ENCODE assay signal across 8 cellular contexts in genomic region chr4:37889849-37890500, GRCh38. TPM values are rescaled to one million over a fixed set of nuclear protein-coding genes. Genes with fewer than 3 reads are reported as not detected.
DNase-seq lines count a peak whose midpoint lies in the region; ATAC-seq, FAIRE-seq and TF ChIP-seq lines count a peak whose summit lies in the region.

No MANE protein-coding gene starts in this region.

- TF ChIP-seq POLR2A in body of pancreas (IDR thresholded peaks at IDR 0.05) (no peak), spleen (IDR thresholded peaks at IDR 0.05) (no peak)

- H3K9me3 ChIP-seq in body of pancreas: no peaks in the 10 kb centered on the region
- no peaks in the 10 kb centered on the region for H3K9me3 ChIP-seq in keratinocyte (ENCODE audit: control insufficient read depth, low read depth, low read length)
- H3K9me3 ChIP-seq in spleen: no peaks in the 10 kb centered on the region

- no peaks in the 10 kb centered on the region for H3K79me2 ChIP-seq in keratinocyte (ENCODE audit: control insufficient read depth, insufficient read depth, low read length)

- H3K4me1 ChIP-seq in body of pancreas (peaks cover 23% of the 10 kb centered on the region), keratinocyte (ENCODE audit: control insufficient read depth, extremely low read depth, insufficient read depth, low read length) (no peaks in the 10 kb centered on the region), spleen (peaks cover 10 to 62% (median 36%) of the 10 kb centered on the region in 6 donors)

- FAIRE-seq in keratinocyte (lab: Jason Lieb, UNC): no peak

- no peaks in the 10 kb centered on the region for H3K36me3 ChIP-seq in body of pancreas (replicated peaks in 1 of 2; ENCODE audit: insufficient read depth in 1 of 2, low read depth in 2 of 2)
- no peaks in the 10 kb centered on the region for H3K36me3 ChIP-seq in keratinocyte (ENCODE audit: control insufficient read depth in 2 of 2, extremely low read depth in 1 of 2, insufficient read depth in 2 of 2, low read length in 2 of 2)
- peaks cover 0 to 3% (median 0%) of the 10 kb centered on the region in 6 donors for H3K36me3 ChIP-seq in spleen

- peak overlapping the region; percentile 64 for H3K4me2 ChIP-seq in keratinocyte (ENCODE audit: control insufficient read depth, extremely low read depth, insufficient read depth, low read depth, low read length)

- ATAC-seq in body of pancreas: peak; percentile 7
- ATAC-seq in GM18498 (IDR thresholded peaks at IDR 0.05; ENCODE audit: unreplicated experiment): no peak
- no peak for ATAC-seq in GM21390 (IDR thresholded peaks at IDR 0.05; ENCODE audit: unreplicated experiment)
- ATAC-seq in GM19463 (IDR thresholded peaks at IDR 0.05; ENCODE audit: unreplicated experiment): no peak

- 28 to 34% methylated on average over 26 to 36 of the region's 37 CpGs for WGBS in body of pancreas, 2 donors
- 38 to 50% (median 47%) methylated on average over 37 of the region's 37 CpGs for WGBS in spleen, 5 donors

- peak overlapping the region in 1 of 4 donors; percentile 70 for H3K27ac ChIP-seq in body of pancreas
- no peak overlapping the region for H3K27ac ChIP-seq in keratinocyte (ENCODE audit: control insufficient read depth, insufficient read depth, low read length)
- peak overlapping the region; percentile 71 to 97 (median 94) for H3K27ac ChIP-seq in spleen

- dilution Hi-C loops in keratinocyte (cut with MboI; ENCODE audit: extremely low pct_ligation_motif_present, low sequenced_read_pairs): no loop called here

- intact Hi-C loops in body of pancreas (cut with DNase I): no loop called here
- intact Hi-C loops in spleen (cut with DNase I; ENCODE audit: low total_unique reads): loop anchor here (10.0 kb wide), 1 partner anchor 135 kb away; no protein-coding TSS in a partner anchor

- H3K4me3 ChIP-seq in body of pancreas (no peak overlapping the region), keratinocyte (ENCODE audit: control insufficient read depth in 2 of 3, extremely low read depth in 1 of 3, insufficient read depth in 2 of 3, low read depth in 1 of 3, low read length in 3 of 3) (peak overlapping the region in 1 of 3 experiments; percentile 62), spleen (peak overlapping the region; percentile 67 to 98 (median 92))

- TF ChIP-seq CTCF in body of pancreas (IDR thresholded peaks at IDR 0.05) (no peak), keratinocyte (optimal IDR thresholded peaks at IDR 0.05 in 1 of 3, IDR thresholded peaks at IDR 0.05 in 1 of 3, conservative IDR thresholded peaks at IDR 0.05 in 1 of 3; ENCODE audit: extremely low read depth in 1 of 3, insufficient read depth in 2 of 3, low read length in 3 of 3) (no peak), spleen (IDR thresholded peaks at IDR 0.05 in 8 of 11, conservative IDR thresholded peaks at IDR 0.05 in 3 of 11) (no peak)

- H3K27me3 ChIP-seq in body of pancreas (peaks cover 0 to 3% of the 10 kb centered on the region in 2 donors), keratinocyte (ENCODE audit: control insufficient read depth, extremely low read depth, insufficient read depth, low read length) (peaks cover 46% of the 10 kb centered on the region), spleen (replicated peaks in 1 of 7) (no peaks in the 10 kb centered on the region)

- no peak overlapping the region for H3K9ac ChIP-seq in keratinocyte (ENCODE audit: control insufficient read depth, extremely low read depth, insufficient read depth, low read length)

- no peaks in the 10 kb centered on the region for H4K20me1 ChIP-seq in keratinocyte (ENCODE audit: control insufficient read depth, extremely low read depth, insufficient read depth, low read length)

- H3K9me1 ChIP-seq in keratinocyte (ENCODE audit: control insufficient read depth, extremely low read depth, insufficient read depth, low read length): no peaks in the 10 kb centered on the region

- DNase-seq in NCI-H2227 (lab: John Stamatoyannopoulos, UW; ENCODE audit: unreplicated experiment) (peak; percentile 15), NCI-H2227 treated with DMSO at 0.1 percent for 48 hours (lab: John Stamatoyannopoulos, UW) (no peak), body of pancreas (peak in 1 of 4 donors; percentile 15), keratinocyte (ENCODE audit: low read depth, low spot score) (no peak), spleen (peak; percentile 80)

- no peak overlapping the region for H2AFZ ChIP-seq in keratinocyte (ENCODE audit: control insufficient read depth, low read length)

RNA-seq across cellular contexts. Expression of gene TBC1D1, which starts 0.9 kb away (rescaled TPM):
- total RNA-seq in body of pancreas: 10 to 100 TPM; 23.3 to 28.7 TPM
- 25.9 to 42.0 TPM (median 32.5 TPM) in 3 replicates for polyA plus RNA-seq in keratinocyte
- polyA plus RNA-seq in keratinocyte (2011; ENCODE audit: low read depth): 9.2 TPM
- polyA plus RNA-seq in keratinocyte (2011; cell fraction: cytosol; rRNA removed): 39.1 and 42.3 TPM in 2 replicates
- 23.4 and 26.7 TPM in 2 replicates for polyA plus RNA-seq in keratinocyte (2011; cell fraction: nucleus; rRNA removed)
- polyA plus RNA-seq in keratinocyte (2012; ENCODE audit: low replicate concordance): 5.9 and 52.6 TPM in 2 replicates
- polyA minus RNA-seq in keratinocyte: 43.6 to 69.0 TPM (median 52.6 TPM) in 3 replicates
- polyA minus RNA-seq in keratinocyte (2011; cell fraction: cytosol; rRNA and poly(A)+ RNA removed): 42.6 TPM
- polyA minus RNA-seq in keratinocyte (2011; cell fraction: nucleus; rRNA and poly(A)+ RNA removed): 16.7 and 34.6 TPM in 2 replicates
- total RNA-seq in spleen: 100 to 1,000 TPM in 4 of 7 donors, 10 to 100 TPM in 3; 81.0 to 142 (median 110) TPM
- polyA plus RNA-seq in spleen: 10 to 100 TPM; 49.3 to 68.4 (median 49.7) TPM

Comparison
In these comparisons a context has a peak if more than half of its experiments do, and no peak if none do; other contexts are left out.
1. DNase-seq: peak in NCI-H2227 (single experiment) and spleen (single experiment); none in NCI-H2227 treated with DMSO at 0.1 percent for 48 hours (single experiment) and keratinocyte (single experiment).
2. H3K4me3 ChIP-seq: peak in spleen (8 of 8); none in body of pancreas (0 of 2).